ENCODE assay signal across 14 cellular contexts in the genomic region with DNA sequence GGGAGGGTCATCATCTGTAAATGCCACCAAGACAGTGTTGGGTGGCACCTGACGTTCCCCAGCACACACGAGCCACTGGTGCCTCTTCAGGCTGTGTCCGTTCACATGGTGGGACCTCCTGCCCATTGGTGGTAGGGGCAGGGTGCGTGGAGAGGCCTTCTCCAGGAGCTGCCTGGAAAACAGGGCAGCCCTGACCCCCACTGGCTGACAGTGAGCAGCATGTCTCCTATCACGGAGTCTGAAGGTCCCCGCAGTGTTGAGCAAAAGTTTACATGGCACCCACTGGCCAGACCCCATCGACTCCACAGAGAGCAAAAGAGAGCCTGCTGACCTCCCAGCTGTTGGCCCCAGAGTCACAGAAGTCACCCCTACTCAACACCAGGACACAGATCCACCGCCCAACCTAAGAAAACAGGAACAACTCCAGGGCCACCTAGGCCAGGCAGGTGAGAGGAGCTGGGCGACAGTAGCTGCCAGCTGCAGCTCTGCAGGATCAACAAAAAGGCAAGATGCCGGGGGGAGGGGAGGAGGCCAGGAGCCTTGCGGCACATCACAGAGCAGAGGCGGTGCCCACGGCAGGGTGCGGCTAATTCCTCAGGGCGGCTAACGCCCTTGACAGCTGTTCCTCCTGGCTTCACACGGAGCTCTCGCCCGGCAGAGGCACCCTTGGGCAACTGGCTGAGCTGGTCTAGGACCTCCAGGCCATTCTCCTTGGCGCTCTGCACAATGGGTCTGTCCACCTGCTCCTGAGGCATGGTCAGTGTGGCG. TPM values are rescaled to one million over a fixed set of nuclear protein-coding genes. Genes with fewer than 3 reads are reported as not detected.
DNase-seq lines count a peak whose midpoint lies in the region; ATAC-seq, FAIRE-seq and TF ChIP-seq lines count a peak whose summit lies in the region.
"Had no signal": no experiment of that assay in that cellular context is flagged by ENCODE, and none has a peak within 500 bp of the region (broad histone marks: within the 10 kb centered on the region; RNA-seq: fewer than 3 reads in every experiment).

No MANE protein-coding gene starts in this region.

- no peaks in the 10 kb centered on the region for H3K79me2 ChIP-seq in mesendoderm (ENCODE audit: control insufficient read depth, insufficient read depth, low read length)

- no peak overlapping the region for H3K56ac ChIP-seq in mesendoderm (ENCODE audit: low read length)

- H3K27me3 ChIP-seq in SJCRH30 (no peaks in the 10 kb centered on the region), mesendoderm (ENCODE audit: insufficient read depth, low read length, poor library complexity) (no peaks in the 10 kb centered on the region)
- H3K27me3 ChIP-seq: uterus had no signal

- no peak overlapping the region for H4K8ac ChIP-seq in mesendoderm (ENCODE audit: low read depth, low read length)

- H2AK5ac ChIP-seq in mesendoderm (ENCODE audit: low read length): no peak overlapping the region

- H3K27ac Mint-ChIP-seq in immature natural killer cell: no peak overlapping the region
- H3K27ac Mint-ChIP-seq: naive B cell had no signal

- no peak overlapping the region for H3K18ac ChIP-seq in mesendoderm (ENCODE audit: low read length)

- H3K4ac ChIP-seq in mesendoderm (ENCODE audit: low read depth, low read length): no peak overlapping the region

- peak; percentile 81 for DNase-seq in DMS53 (lab: John Stamatoyannopoulos, UW)
- DNase-seq in NCI-H2107 treated with DMSO at 0.1 percent for 48 hours (lab: John Stamatoyannopoulos, UW; ENCODE audit: unreplicated experiment): peak; percentile 62
- DNase-seq in SJCRH30: peak; percentile 73 to 77
- DNase-seq in mesendoderm: peak; percentile 11
- DNase-seq in kidney: no peak
- no peak for DNase-seq in hypothalamus (lab: John Stamatoyannopoulos, UW)
- DNase-seq in immature natural killer cell: no peak
- DNase-seq: activated gamma-delta T cell; naive B cell; NCI-H446 treated with DMSO at 0.1 percent for 48 hours; stimulated activated CD4-positive, alpha-beta T cell treated with anti-CD3 and anti-CD28 coated beads, Interleukin-2, amount 100 ng/mL, for 24 hours; uterus had no signal

- peaks cover 8% of the 10 kb centered on the region in 3 donors for H3K36me3 Mint-ChIP-seq in immature natural killer cell

- no peak overlapping the region for H3K27ac ChIP-seq in SJCRH30
- no peak overlapping the region for H3K27ac ChIP-seq in mesendoderm (ENCODE audit: low read depth, low read length)
- no peak overlapping the region for H3K27ac ChIP-seq in kidney (ENCODE audit: low read depth in 2 of 2, low read length in 2 of 2)
- H3K27ac ChIP-seq: uterus had no signal

- ATAC-seq in GM18519 (IDR thresholded peaks at IDR 0.05; ENCODE audit: low FRiP score, unreplicated experiment): no peak
- ATAC-seq: Right ventricle myocardium inferior had no signal

- intact Hi-C loops in kidney (cut with DNase I): no loop called here

- TF ChIP-seq CTCF in kidney (IDR thresholded peaks at IDR 0.05; ENCODE audit: borderline replicate concordance, extremely low read depth, insufficient read depth): no peak

- no peak overlapping the region for H3K4me2 ChIP-seq in mesendoderm (ENCODE audit: low read length)

- H3K27me3 Mint-ChIP-seq in immature natural killer cell (ENCODE audit: low read depth in 3 of 3): peaks cover 3 to 11% (median 5%) of the 10 kb centered on the region in 3 donors

- H3K4me1 ChIP-seq in SJCRH30 (peaks cover 31% of the 10 kb centered on the region), mesendoderm (ENCODE audit: control insufficient read depth, low read depth, low read length) (no peaks in the 10 kb centered on the region), kidney (ENCODE audit: control insufficient read depth in 1 of 2, insufficient read depth in 1 of 2, low read depth in 1 of 2, low read length in 2 of 2) (no peaks in the 10 kb centered on the region)
- H3K4me1 ChIP-seq: uterus had no signal

- H3K9ac ChIP-seq in mesendoderm (ENCODE audit: low read length) (no peak overlapping the region), kidney (ENCODE audit: low read length in 2 of 2) (no peak overlapping the region)

- H2BK120ac ChIP-seq in mesendoderm (ENCODE audit: low read depth, low read length): no peak overlapping the region

- H3K4me3 Mint-ChIP-seq in immature natural killer cell: no peak overlapping the region
- H3K4me3 Mint-ChIP-seq: naive B cell had no signal

- H3K36me3 ChIP-seq in SJCRH30 (no peaks in the 10 kb centered on the region), mesendoderm (ENCODE audit: control insufficient read depth, insufficient read depth, low read length) (no peaks in the 10 kb centered on the region), kidney (ENCODE audit: control insufficient read depth in 1 of 2, insufficient read depth in 2 of 2, low read length in 2 of 2) (no peaks in the 10 kb centered on the region)
- H3K36me3 ChIP-seq: uterus had no signal

- no peak overlapping the region for H2BK5ac ChIP-seq in mesendoderm (ENCODE audit: low read length)

- H3K9me3 ChIP-seq in SJCRH30 (replicated peaks): peaks cover 8% of the 10 kb centered on the region
- no peaks in the 10 kb centered on the region for H3K9me3 ChIP-seq in kidney (ENCODE audit: control insufficient read depth in 1 of 2, low read length in 2 of 2)

- H3K79me1 ChIP-seq in mesendoderm (ENCODE audit: low read length): no peaks in the 10 kb centered on the region

- no peaks in the 10 kb centered on the region for H3K4me1 Mint-ChIP-seq in immature natural killer cell

- WGBS in mesendoderm (ENCODE audit: extremely low coverage, insufficient coverage, low lambda C conversion rate): no CpG with 5 or more reads among the region's 21 CpGs

- H2BK15ac ChIP-seq in mesendoderm (replicated peaks; ENCODE audit: low read depth): no peak overlapping the region

- peaks cover 3 to 16% (median 9%) of the 10 kb centered on the region in 6 donors for H3K9me3 Mint-ChIP-seq in immature natural killer cell

- H3K4me3 ChIP-seq in SJCRH30: no peak overlapping the region
- H3K4me3 ChIP-seq in mesendoderm (ENCODE audit: low read length): no peak overlapping the region
- no peak overlapping the region for H3K4me3 ChIP-seq in kidney (ENCODE audit: low read length in 2 of 2)
- H3K4me3 ChIP-seq: uterus had no signal

- H3K23ac ChIP-seq in mesendoderm (ENCODE audit: low read length): peak overlapping the region; percentile 74

- FAIRE-seq in kidney (lab: Jason Lieb, UNC): no peak

- H4K5ac ChIP-seq in mesendoderm (ENCODE audit: low read length): no peak overlapping the region

RNA-seq across cellular contexts. Expression of a gene that starts 14.4 kb away (rescaled TPM):
- 5.8 and 6.8 TPM in 2 replicates for total RNA-seq in SJCRH30 (2014; rRNA removed; shearing (Covaris generic))
- polyA plus RNA-seq in mesendoderm (2013, experiment 1 of 2): 1.1 TPM
- polyA plus RNA-seq in mesendoderm (2013, experiment 2 of 2): 1.4 TPM
- 69.5 TPM for total RNA-seq in kidney
- polyA plus RNA-seq in kidney (ENCODE audit: insufficient read depth, low read depth, low replicate concordance): 148 TPM
- 100 to 1,000 TPM in 2 of 3 donors, 10 to 100 TPM in 1; 41.3 to 186 (median 177) TPM for polyA plus RNA-seq in immature natural killer cell

RNA-seq across cellular contexts. Expression of a gene that starts 39.4 kb away (rescaled TPM):
- total RNA-seq in SJCRH30 (2014; rRNA removed; shearing (Covaris generic)): 8.4 and 13.0 TPM in 2 replicates
- 7.5 TPM for polyA plus RNA-seq in mesendoderm (2013, experiment 1 of 2)
- 7.3 TPM for polyA plus RNA-seq in mesendoderm (2013, experiment 2 of 2)
- total RNA-seq in kidney: 17.0 TPM
- polyA plus RNA-seq in kidney (ENCODE audit: insufficient read depth, low read depth, low replicate concordance): 5.9 TPM
- 1 to 10 TPM; 2.2 to 8.1 (median 7.5) TPM for polyA plus RNA-seq in immature natural killer cell

RNA-seq across cellular contexts. Expression of a gene that starts 51.4 kb away (rescaled TPM):
- total RNA-seq in SJCRH30 (2014; rRNA removed; shearing (Covaris generic)): not detected in 2 replicates
- polyA plus RNA-seq in mesendoderm (2013, experiment 1 of 2): 0.11 TPM
- 0.08 TPM for polyA plus RNA-seq in mesendoderm (2013, experiment 2 of 2)
- total RNA-seq in kidney: 23.3 TPM
- polyA plus RNA-seq in kidney (ENCODE audit: insufficient read depth, low read depth, low replicate concordance) (2.5 TPM), immature natural killer cell (100 to 1,000 TPM; 350 to 654 (median 572) TPM)

Comparison
In these comparisons a context has a peak if more than half of its experiments do, and no peak if none do; other contexts are left out.
1. DNase-seq: peak in DMS53 (single experiment), NCI-H2107 treated with DMSO at 0.1 percent for 48 hours (single experiment), SJCRH30 (2 of 2) and mesendoderm (single experiment); none in kidney (single experiment), hypothalamus (0 of 51) and immature natural killer cell (0 of 3).
2. RNA of a gene that starts 51.4 kb away (total RNA-seq): 23.3 TPM in kidney (single experiment); not detected in SJCRH30; every median in the first group is over 10 times any median in the second.